Comparison of ENCODE assay signal across 11 cellular contexts in the genomic region with DNA sequence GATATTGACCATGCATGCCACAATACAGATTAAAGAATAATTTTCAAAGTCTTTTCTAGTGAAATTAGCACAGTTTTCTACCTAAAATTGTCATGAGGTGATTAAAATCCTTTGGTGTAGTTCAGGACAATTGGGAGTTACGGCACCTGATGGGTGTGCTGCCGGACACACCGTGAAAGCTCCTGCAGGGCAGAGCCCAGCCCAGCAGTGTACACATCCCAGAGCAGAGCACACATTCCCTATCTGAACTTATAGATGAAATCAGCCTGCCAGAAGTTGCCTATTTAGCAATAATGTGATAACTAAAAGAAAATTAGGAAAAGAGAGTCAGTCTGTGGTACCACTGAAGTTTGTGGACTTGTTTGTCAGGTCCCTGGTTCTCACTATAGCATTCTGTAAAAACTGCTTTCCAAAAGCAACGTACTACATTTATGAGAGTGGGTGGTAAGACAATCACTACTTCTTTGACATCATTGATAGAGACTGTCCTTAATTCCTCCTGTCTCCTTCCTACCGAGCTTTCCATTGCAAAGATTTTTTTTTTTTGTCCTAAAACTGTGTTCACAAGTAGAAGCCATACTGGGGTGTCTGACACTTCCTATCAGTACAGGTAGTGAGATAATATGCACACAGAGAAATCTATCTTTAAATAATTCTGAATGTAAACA. TPM values are rescaled to one million over a fixed set of nuclear protein-coding genes. Genes with fewer than 3 reads are reported as not detected.
DNase-seq lines count a peak whose midpoint lies in the region; ATAC-seq and TF ChIP-seq lines count a peak whose summit lies in the region.
"Had no signal": no experiment of that assay in that cellular context is flagged by ENCODE, and none has a peak within 500 bp of the region (broad histone marks: within the 10 kb centered on the region; RNA-seq: fewer than 3 reads in every experiment).

No MANE protein-coding gene starts in this region.

- DNase-seq in left ventricle myocardium superior: no peak
- no peak for DNase-seq in right atrium auricular region (ENCODE audit: low spot score)
- DNase-seq in left lung: peak in 1 of 2 donors; percentile 11
- no peak for DNase-seq in upper lobe of right lung
- DNase-seq in middle frontal gyrus (ENCODE audit: extremely low spot score, low spot score): no peak
- DNase-seq in T-helper 9 cell: no peak
- DNase-seq: activated gamma-delta T cell, dorsolateral prefrontal cortex had no signal

- intact Hi-C loops in left ventricle myocardium superior (cut with micrococcal nuclease): no loop called here
- intact Hi-C loops in left lung (cut with DNase I): no loop called here
- intact Hi-C loops in upper lobe of right lung (cut with DNase I): no loop called here

- H3K4me3 Mint-ChIP-seq in T-helper 1 cell treated with Interleukin-12 subunit alpha and Interleukin-12 subunit beta and Interleukin-4 antibody, amounts not matched to agents 30 μg/mL and 1 μg/mL, for 36 hours: peak overlapping the region; percentile 97

- H3K4me3 ChIP-seq in right atrium auricular region (no peak overlapping the region), left lung (peak overlapping the region; percentile 8 to 53), upper lobe of right lung (peak overlapping the region; percentile 54)
- H3K4me3 ChIP-seq: BLaER1 had no signal

- H3K27me3 ChIP-seq in right atrium auricular region (no peaks in the 10 kb centered on the region), left lung (no peaks in the 10 kb centered on the region), upper lobe of right lung (no peaks in the 10 kb centered on the region)
- H3K27me3 ChIP-seq: BLaER1 had no signal

- H3K4me1 ChIP-seq in right atrium auricular region: peaks cover 0 to 28% of the 10 kb centered on the region in 2 donors
- peaks cover 0 to 55% of the 10 kb centered on the region in 2 donors for H3K4me1 ChIP-seq in left lung
- no peaks in the 10 kb centered on the region for H3K4me1 ChIP-seq in upper lobe of right lung

- H3K36me3 Mint-ChIP-seq in T-helper 1 cell treated with Interleukin-12 subunit alpha and Interleukin-12 subunit beta and Interleukin-4 antibody, amounts not matched to agents 30 μg/mL and 1 μg/mL, for 36 hours (ENCODE audit: low read depth): peaks cover 75% of the 10 kb centered on the region

- peaks cover 21% of the 10 kb centered on the region for H3K4me1 Mint-ChIP-seq in T-helper 1 cell treated with Interleukin-12 subunit alpha and Interleukin-12 subunit beta and Interleukin-4 antibody, amounts not matched to agents 30 μg/mL and 1 μg/mL, for 36 hours (ENCODE audit: low read depth)

- H3K27ac Mint-ChIP-seq in T-helper 1 cell treated with Interleukin-12 subunit alpha and Interleukin-12 subunit beta and Interleukin-4 antibody, amounts not matched to agents 30 μg/mL and 1 μg/mL, for 36 hours: peak overlapping the region; percentile 96

- H3K27ac ChIP-seq in right atrium auricular region: peak overlapping the region in 1 of 2 donors; percentile 13
- peak overlapping the region; percentile 55 to 89 for H3K27ac ChIP-seq in left lung
- peak overlapping the region; percentile 86 for H3K27ac ChIP-seq in upper lobe of right lung
- H3K27ac ChIP-seq: BLaER1 had no signal

- H3K9me3 Mint-ChIP-seq in T-helper 1 cell treated with Interleukin-12 subunit alpha and Interleukin-12 subunit beta and Interleukin-4 antibody, amounts not matched to agents 30 μg/mL and 1 μg/mL, for 36 hours: no peaks in the 10 kb centered on the region

- peak; percentile 16 for ATAC-seq in left ventricle myocardium superior
- ATAC-seq in left lung: no peak
- ATAC-seq in upper lobe of right lung: no peak
- ATAC-seq in HG02852 (IDR thresholded peaks at IDR 0.05; ENCODE audit: unreplicated experiment): no peak

- H3K9me3 ChIP-seq in right atrium auricular region (no peaks in the 10 kb centered on the region), left lung (no peaks in the 10 kb centered on the region), upper lobe of right lung (no peaks in the 10 kb centered on the region)
- H3K9me3 ChIP-seq: BLaER1 had no signal

- no peak for TF ChIP-seq CTCF in right atrium auricular region (IDR thresholded peaks at IDR 0.05)
- TF ChIP-seq CTCF in left lung (IDR thresholded peaks at IDR 0.05): no peak
- no peak for TF ChIP-seq CTCF in upper lobe of right lung (IDR thresholded peaks at IDR 0.05)

- no peaks in the 10 kb centered on the region for H3K27me3 Mint-ChIP-seq in T-helper 1 cell treated with Interleukin-12 subunit alpha and Interleukin-12 subunit beta and Interleukin-4 antibody, amounts not matched to agents 30 μg/mL and 1 μg/mL, for 36 hours (ENCODE audit: low read depth)

- no peaks in the 10 kb centered on the region for H3K36me3 ChIP-seq in right atrium auricular region
- no peaks in the 10 kb centered on the region for H3K36me3 ChIP-seq in left lung
- no peaks in the 10 kb centered on the region for H3K36me3 ChIP-seq in upper lobe of right lung
- H3K36me3 ChIP-seq: BLaER1 had no signal

RNA-seq across cellular contexts. Expression of gene CYTIP, which starts 3.4 kb away (rescaled TPM):
- total RNA-seq in left ventricle myocardium superior (1.2 TPM), right atrium auricular region (1 to 10 TPM; 3.3 to 4.8 TPM), left lung (10 to 100 TPM; 10.9 to 25.1 TPM), upper lobe of right lung (34.7 TPM)

Comparison
In these comparisons a context has a peak if more than half of its experiments do, and no peak if none do; other contexts are left out.
1. H3K4me3 ChIP-seq: peak in left lung (2 of 2) and upper lobe of right lung (single experiment); none in right atrium auricular region (0 of 2).